Comparison of ENCODE assay signal across 12 cellular contexts in the genomic region with DNA sequence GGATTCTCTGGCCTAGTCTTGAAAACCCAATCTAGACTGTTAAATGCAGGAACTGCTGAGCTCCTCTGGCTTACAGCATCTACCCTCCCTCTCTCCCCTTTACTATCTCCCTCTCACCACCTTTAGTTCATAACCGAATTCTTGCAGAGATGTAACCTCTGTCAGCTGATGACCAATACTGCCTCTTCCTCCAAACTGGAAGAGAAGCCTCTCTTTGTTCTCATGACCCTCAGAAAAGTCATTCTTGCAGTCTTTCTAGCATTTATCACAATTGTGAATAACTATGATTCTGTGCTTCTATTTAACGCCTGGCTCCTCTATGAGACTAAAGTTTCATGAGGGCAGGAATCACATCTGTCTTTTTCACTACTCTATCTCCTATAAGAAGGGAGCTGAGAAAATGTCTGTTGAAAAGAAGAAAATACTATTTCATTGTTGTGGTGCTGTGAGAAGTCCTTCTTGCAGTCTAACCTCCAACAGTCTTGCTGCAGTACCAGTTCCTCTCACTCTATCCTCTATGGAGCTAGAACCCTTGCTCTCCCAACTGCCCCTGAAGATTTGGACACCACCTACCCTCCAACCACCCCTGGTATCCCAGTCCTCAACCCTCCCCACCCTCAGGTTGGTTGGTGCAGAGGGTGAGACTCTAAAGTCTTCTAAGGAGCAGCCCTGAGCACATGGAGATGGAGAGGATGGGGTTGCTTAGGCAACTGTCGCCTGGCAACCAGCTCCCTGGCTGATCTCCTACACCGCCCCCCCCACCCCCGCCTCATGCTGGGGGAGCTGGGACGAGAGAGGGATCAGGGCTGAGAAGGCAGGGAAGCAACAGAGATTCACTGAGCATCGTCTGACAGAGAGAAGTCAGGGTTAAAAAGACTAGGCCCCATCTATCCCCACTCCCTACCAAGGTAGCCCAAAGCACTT. TPM values are rescaled to one million over a fixed set of nuclear protein-coding genes. Genes with fewer than 3 reads are reported as not detected.
DNase-seq lines count a peak whose midpoint lies in the region; ATAC-seq and TF ChIP-seq lines count a peak whose summit lies in the region.
"Had no signal": no experiment of that assay in that cellular context is flagged by ENCODE, and none has a peak within 500 bp of the region (broad histone marks: within the 10 kb centered on the region; RNA-seq: fewer than 3 reads in every experiment).

No MANE protein-coding gene starts in this region.

- peaks cover 80% of the 10 kb centered on the region for H3K79me2 ChIP-seq in smooth muscle cell (ENCODE audit: low read depth)

- CTCF ChIA-PET in activated B cell treated with CpG ODN at 0.5 μM for 24 hours (lab: Charles Lee) = interaction anchor here (0.9 to 1.6 kb wide), 4 partner anchors 15 to 101 kb away, joined by 3 to 8 read pairs (median 4); no protein-coding TSS in a partner anchor

- no peak overlapping the region for H3K4me3 Mint-ChIP-seq in activated B cell treated with CpG ODN at 0.5 μM for 24 hours

- H3K4me1 ChIP-seq in left ventricle myocardium inferior = peaks cover 100% of the 10 kb centered on the region
- H3K4me1 ChIP-seq in heart right ventricle = peaks cover 61 to 100% (median 97%) of the 10 kb centered on the region in 9 donors
- H3K4me1 ChIP-seq in transverse colon = peaks cover 50 to 61% (median 58%) of the 10 kb centered on the region in 4 donors
- H3K4me1 ChIP-seq in smooth muscle cell (ENCODE audit: low read depth) = peaks cover 21% of the 10 kb centered on the region
- H3K4me1 ChIP-seq: Caco-2 had no signal

- POLR2A ChIA-PET in activated B cell treated with CpG ODN at 0.5 μM for 24 hours (lab: Charles Lee) = interaction anchor here (6.3 to 22.2 kb wide), 2 partner anchors 12 to 30 kb away, joined by 45 to 1179 read pairs; a partner anchor contains a TSS

- H3K9me3 Mint-ChIP-seq in activated B cell treated with CpG ODN at 0.5 μM for 24 hours = no peaks in the 10 kb centered on the region

- peaks cover 40% of the 10 kb centered on the region for H3K36me3 Mint-ChIP-seq in activated B cell treated with CpG ODN at 0.5 μM for 24 hours (ENCODE audit: low read depth)

- H3K9me3 ChIP-seq in left ventricle myocardium inferior (replicated peaks) (no peaks in the 10 kb centered on the region), heart right ventricle (no peaks in the 10 kb centered on the region), transverse colon (no peaks in the 10 kb centered on the region), smooth muscle cell (replicated peaks; ENCODE audit: low read depth) (no peaks in the 10 kb centered on the region)
- H3K9me3 ChIP-seq: Caco-2, lower lobe of right lung, stomach had no signal

- no peak overlapping the region for H2AFZ ChIP-seq in smooth muscle cell (ENCODE audit: low read depth)

- no peak overlapping the region for H3K4me2 ChIP-seq in smooth muscle cell

- DNase-seq in left ventricle myocardium inferior (no peak), heart right ventricle (no peak), activated B cell treated with CpG ODN at 0.5 μM for 24 hours (no peak), hypothalamus (lab: John Stamatoyannopoulos, UW) (peak in 31 of 51 donors; percentile 18 to 81 (median 57)), transverse colon (no peak), T-helper 9 cell (no peak), GM13976 (ENCODE audit: low spot score) (no peak), smooth muscle cell (lab: John Stamatoyannopoulos, UW; ENCODE audit: unreplicated experiment) (no peak)
- DNase-seq: Caco-2, lower lobe of right lung, NCI-H2029 treated with DMSO at 0.1 percent for 48 hours, stomach had no signal

- no peak for TF ChIP-seq EP300 in transverse colon (IDR thresholded peaks at IDR 0.05; ENCODE audit: low read depth)

- peaks cover 100% of the 10 kb centered on the region for H4K20me1 ChIP-seq in smooth muscle cell (ENCODE audit: low read depth)

- no peaks in the 10 kb centered on the region for H3K27me3 ChIP-seq in left ventricle myocardium inferior (ENCODE audit: low read depth)
- H3K27me3 ChIP-seq in heart right ventricle = no peaks in the 10 kb centered on the region
- H3K27me3 ChIP-seq in transverse colon = no peaks in the 10 kb centered on the region
- no peaks in the 10 kb centered on the region for H3K27me3 ChIP-seq in smooth muscle cell (ENCODE audit: low read depth)
- H3K27me3 ChIP-seq: stomach had no signal

- intact Hi-C loops in left ventricle myocardium inferior (cut with micrococcal nuclease) = no loop called here
- intact Hi-C loops in heart right ventricle (cut with DNase I) = loop anchor here in 2 of 10 donors (10.0 kb wide), 2 partner anchors 108 to 118 kb away; a partner anchor contains a TSS
- intact Hi-C loops in activated B cell treated with CpG ODN at 0.5 μM for 24 hours (cut with micrococcal nuclease) = no loop called here
- intact Hi-C loops in transverse colon (cut with DNase I; ENCODE audit: low total_unique reads) = no loop called here

- no peaks in the 10 kb centered on the region for H3K27me3 Mint-ChIP-seq in activated B cell treated with CpG ODN at 0.5 μM for 24 hours

- H3K27ac Mint-ChIP-seq in activated B cell treated with CpG ODN at 0.5 μM for 24 hours = peak overlapping the region; percentile 97

- no peak overlapping the region for H3K9ac ChIP-seq in smooth muscle cell (ENCODE audit: low read depth)

- TF ChIP-seq CTCF in left ventricle myocardium inferior (IDR thresholded peaks at IDR 0.05; ENCODE audit: borderline replicate concordance) (no peak), heart right ventricle (IDR thresholded peaks at IDR 0.05) (no peak), activated B cell treated with CpG ODN at 0.5 μM for 24 hours (IDR thresholded peaks at IDR 0.05) (no peak), transverse colon (IDR thresholded peaks at IDR 0.05) (no peak), GM13976 (IDR thresholded peaks at IDR 0.05; ENCODE audit: borderline replicate concordance, control extremely low read depth, extremely low read depth, insufficient read depth, missing control alignments) (no peak), smooth muscle cell (IDR thresholded peaks at IDR 0.05; ENCODE audit: borderline replicate concordance, insufficient read depth, poor library complexity, severe bottlenecking) (no peak)

- ATAC-seq in heart right ventricle (no peak), activated B cell treated with CpG ODN at 0.5 μM for 24 hours (ENCODE audit: low read depth) (no peak)
- ATAC-seq: lower lobe of right lung had no signal

- peaks cover 95% of the 10 kb centered on the region for H3K4me1 Mint-ChIP-seq in activated B cell treated with CpG ODN at 0.5 μM for 24 hours

- no peak for TF ChIP-seq POLR2A in transverse colon (IDR thresholded peaks at IDR 0.05)

- no peak overlapping the region for H3K4me3 ChIP-seq in left ventricle myocardium inferior
- H3K4me3 ChIP-seq in heart right ventricle = no peak overlapping the region
- no peak overlapping the region for H3K4me3 ChIP-seq in transverse colon
- no peak overlapping the region for H3K4me3 ChIP-seq in smooth muscle cell
- H3K4me3 ChIP-seq: lower lobe of right lung, stomach had no signal

- in situ Hi-C loops in transverse colon (cut with MboI; ENCODE audit: low pct_ligation_motif_present in 1 of 4, low pct_unique_long_range_greater_than_20kb in 1 of 4, low sequenced_read_pairs in 3 of 4) = no loop called here
- in situ Hi-C loops in GM13976 (cut with MboI; ENCODE audit: low sequenced_read_pairs, unreplicated experiment) = no loop called here

- H3K27ac ChIP-seq in left ventricle myocardium inferior (replicated peaks) (peak overlapping the region; percentile 100), heart right ventricle (peak overlapping the region in 5 of 10 donors; percentile 7 to 100 (median 93)), transverse colon (peak overlapping the region in 3 of 4 donors; percentile 99 to 100 (median 100)), smooth muscle cell (ENCODE audit: low read depth) (no peak overlapping the region)

- WGBS in heart right ventricle, 2 donors = 70 to 71% methylated on average over 7 of the region's 7 CpGs
- WGBS in transverse colon (ENCODE audit: low coverage in 1 of 2), 2 donors = 83 to 91% methylated on average over 2 to 7 of the region's 7 CpGs
- 99% methylated on average over 7 of the region's 7 CpGs for WGBS in smooth muscle cell (ENCODE audit: low lambda C conversion rate)

- H3K36me3 ChIP-seq in left ventricle myocardium inferior (peaks cover 15% of the 10 kb centered on the region), heart right ventricle (peaks cover 0 to 50% (median 17%) of the 10 kb centered on the region in 9 donors), transverse colon (peaks cover 0 to 9% (median 3%) of the 10 kb centered on the region in 4 donors), smooth muscle cell (ENCODE audit: low read depth) (no peaks in the 10 kb centered on the region)

- H3F3A ChIP-seq in smooth muscle cell (ENCODE audit: low read depth) = no peaks in the 10 kb centered on the region

RNA-seq across cellular contexts. Expression of a gene that starts 13.9 kb away (rescaled TPM):
- total RNA-seq in left ventricle myocardium inferior (96.8 TPM), heart right ventricle (100 to 1,000 TPM in 4 of 10 donors, 10 to 100 TPM in 6; 81.1 to 127 (median 96.5) TPM), activated B cell treated with CpG ODN at 0.5 μM for 24 hours (101 and 114 TPM in 2 replicates), transverse colon (100 to 1,000 TPM in 1 of 4 donors, 10 to 100 TPM in 3; 26.1 to 200 (median 85.7) TPM), smooth muscle cell (23.2 and 24.3 TPM in 2 replicates)
- polyA plus RNA-seq in heart right ventricle (10 to 100 TPM; 31.6 to 37.7 TPM), smooth muscle cell (40.5 and 45.6 TPM in 2 replicates)

Comparison
In these comparisons a context has a peak if more than half of its experiments do, and no peak if none do; other contexts are left out.
1. DNase-seq: peak in hypothalamus (31 of 51); none in left ventricle myocardium inferior (single experiment), heart right ventricle (0 of 2), activated B cell treated with CpG ODN at 0.5 μM for 24 hours (single experiment), transverse colon (single experiment), T-helper 9 cell (single experiment), GM13976 (single experiment) and smooth muscle cell (single experiment).